In the genomic region with DNA sequence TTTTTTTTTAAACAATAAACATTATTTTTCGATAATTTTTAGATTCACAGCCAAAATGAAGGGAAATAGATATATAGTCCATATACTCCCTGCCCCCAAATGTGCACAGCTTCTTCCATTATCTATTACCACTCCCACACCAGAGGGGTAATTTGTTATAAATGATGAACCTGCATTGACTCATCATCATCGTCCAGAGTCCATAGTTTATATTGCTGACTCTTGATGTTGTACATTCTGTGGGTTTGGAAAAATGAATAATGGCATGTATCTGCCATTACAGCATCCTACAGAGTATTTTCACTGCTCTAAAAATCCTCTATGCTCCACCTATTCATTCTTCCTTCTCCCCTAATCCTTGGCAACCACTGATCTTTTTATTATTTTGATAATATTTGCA, we compare ENCODE assay signal across 19 cellular contexts.
DNase-seq lines count a peak whose midpoint lies in the region; ATAC-seq, FAIRE-seq and TF ChIP-seq lines count a peak whose summit lies in the region.
"Had no signal": no experiment of that assay in that cellular context is flagged by ENCODE, and none has a peak within 500 bp of the region (broad histone marks: within the 10 kb centered on the region; RNA-seq: fewer than 3 reads in every experiment).

No MANE protein-coding gene starts in this region.

- in situ Hi-C loops in IMR-90 (cut with MboI; ENCODE audit: low sequenced_read_pairs): no loop called here

- H3K36me3 ChIP-seq in IMR-90 (ENCODE audit: control insufficient read depth, insufficient read depth, low read length) (no peaks in the 10 kb centered on the region), astrocyte (ENCODE audit: insufficient read depth, low read length) (no peaks in the 10 kb centered on the region), mesendoderm (ENCODE audit: control insufficient read depth, insufficient read depth, low read length) (no peaks in the 10 kb centered on the region)
- H3K36me3 ChIP-seq: gastrocnemius medialis, SJCRH30 had no signal

- H3K4me1 Mint-ChIP-seq in astrocyte (ENCODE audit: low read depth, unreplicated experiment): peaks cover 42% of the 10 kb centered on the region

- H3K14ac ChIP-seq in IMR-90 (replicated peaks; ENCODE audit: low read depth, low read length): no peak overlapping the region

- H3K9me3 ChIP-seq in A549 (peaks cover 5% of the 10 kb centered on the region; the same call in 2 of the 3 replicates), IMR-90 (ENCODE audit: control insufficient read depth, insufficient read depth, low read length) (peaks cover 2% of the 10 kb centered on the region; the same call in 1 of the 2 replicates), astrocyte (ENCODE audit: insufficient read depth, low read depth, low read length) (no peaks in the 10 kb centered on the region)
- H3K9me3 ChIP-seq: gastrocnemius medialis, SJCRH30 had no signal

- H3K56ac ChIP-seq in IMR-90 (ENCODE audit: extremely low read depth, insufficient read depth, low read length) (no peak overlapping the region), mesendoderm (ENCODE audit: low read length) (no peak overlapping the region)

- intact Hi-C loops in IMR-90 (cut with micrococcal nuclease): no loop called here

- TF ChIP-seq RAD21 in A549 (conservative IDR thresholded peaks at IDR 0.05 in 1 of 2, IDR thresholded peaks at IDR 0.05 in 1 of 2): 0 out of 5 replicates have a peak, but pooled peaks of 1 of the 2 experiments have one; percentile 11
- TF ChIP-seq RAD21 in IMR-90 (IDR thresholded peaks at IDR 0.05; ENCODE audit: low read length): no peak

- H3K4me2 ChIP-seq in A549 (peak overlapping the region; percentile 69), IMR-90 (ENCODE audit: low read depth, low read length) (no peak overlapping the region), astrocyte (ENCODE audit: low read length) (peak overlapping the region; percentile 69), mesendoderm (ENCODE audit: low read length) (no peak overlapping the region)

- H2BK5ac ChIP-seq in IMR-90 (ENCODE audit: low read depth, low read length, poor library complexity, severe bottlenecking) (no peak overlapping the region), mesendoderm (ENCODE audit: low read length) (no peak overlapping the region)

- POLR2A ChIA-PET in A549 (lab: Yijun Ruan, JAX): no interaction called here
- POLR2A ChIA-PET in IMR-90 (lab: Charles Lee; ENCODE audit: unreplicated experiment): no interaction called here

- TF ChIP-seq POLR2A in A549 (IDR thresholded peaks at IDR 0.05; ENCODE audit: low read length) (no peak), IMR-90 (IDR thresholded peaks at IDR 0.05; ENCODE audit: low read depth, low read length) (no peak)

- peaks cover 4% of the 10 kb centered on the region for H4K20me1 ChIP-seq in IMR-90 (ENCODE audit: insufficient read depth, low read length)
- no peaks in the 10 kb centered on the region for H4K20me1 ChIP-seq in astrocyte (ENCODE audit: insufficient read depth, low read length)

- H3K27me3 ChIP-seq in IMR-90 (ENCODE audit: control insufficient read depth, insufficient read depth, low read length) (no peaks in the 10 kb centered on the region), astrocyte (ENCODE audit: insufficient read depth, low read length) (no peaks in the 10 kb centered on the region), foreskin keratinocyte (no peaks in the 10 kb centered on the region), mesendoderm (ENCODE audit: insufficient read depth, low read length, poor library complexity) (no peaks in the 10 kb centered on the region)
- H3K27me3 ChIP-seq: gastrocnemius medialis, SJCRH30 had no signal

- H3K9me3 Mint-ChIP-seq in astrocyte (ENCODE audit: unreplicated experiment): peaks cover 8% of the 10 kb centered on the region
- H3K9me3 Mint-ChIP-seq: activated CD4-positive, alpha-beta memory T cell treated with anti-CD3 and anti-CD28 coated beads for 36 hours; activated T-helper 1 cell treated with anti-CD3 and anti-CD28 coated beads, Interleukin-12 subunit alpha, Interleukin-12 subunit beta, Interleukin-2, Interleukin-4 antibody, amounts not matched to agents 30 ng/mL and 10 ng/mL and 1 ng/mL, durations not matched to agents 14 hours and 24 hours and 36 hours; natural killer cell treated with Interleukin-12 subunit alpha and Interleukin-12 subunit beta and Interleukin-15 and Interleukin-18, amount 100 ng/mL, for 72 hours had no signal

- no peaks in the 10 kb centered on the region for H3K27me3 Mint-ChIP-seq in astrocyte (ENCODE audit: low read depth, unreplicated experiment)

- 19% methylated on average over 2 of the region's 2 CpGs for WGBS in A549 (ENCODE audit: missing lambda C conversion rate)
- WGBS in IMR-90 (ENCODE audit: extremely low coverage in 2 of 2, insufficient read length in 1 of 2), 2 experiments: no CpG with 5 or more reads among the region's 2 CpGs
- no CpG with 5 or more reads among the region's 2 CpGs for WGBS in mesendoderm (ENCODE audit: extremely low coverage, insufficient coverage, low lambda C conversion rate)

- no peak overlapping the region for H3K4ac ChIP-seq in IMR-90 (ENCODE audit: low read depth, low read length)
- no peak overlapping the region for H3K4ac ChIP-seq in mesendoderm (ENCODE audit: low read depth, low read length)

- BruUV-seq in IMR-90 (replicated peaks; lab: Mats Ljungman, UMichigan): no TSS peak

- TF ChIP-seq EP300 in A549 (IDR thresholded peaks at IDR 0.05): no peak; a peak in 1 of 5 replicates

- FAIRE-seq in A549 (lab: Jason Lieb, UNC): no peak
- FAIRE-seq in astrocyte (lab: Jason Lieb, UNC): peak; percentile 89
- FAIRE-seq: G401.6, TTC549 had no signal

- peak overlapping the region; percentile 58 for H3K27ac Mint-ChIP-seq in astrocyte (ENCODE audit: unreplicated experiment)
- H3K27ac Mint-ChIP-seq: activated CD4-positive, alpha-beta memory T cell treated with anti-CD3 and anti-CD28 coated beads for 36 hours; activated T-helper 1 cell treated with anti-CD3 and anti-CD28 coated beads, Interleukin-12 subunit alpha, Interleukin-12 subunit beta, Interleukin-2, Interleukin-4 antibody, amounts not matched to agents 30 ng/mL and 10 ng/mL and 1 ng/mL, durations not matched to agents 14 hours and 24 hours and 36 hours; CD8-positive, alpha-beta memory T cell had no signal

- TF ChIP-seq CTCF in A549 (IDR thresholded peaks at IDR 0.05) (no peak), IMR-90 (conservative IDR thresholded peaks at IDR 0.05; ENCODE audit: low read depth, low read length) (no peak), astrocyte (IDR thresholded peaks at IDR 0.05; ENCODE audit: insufficient read depth, low read depth, low read length) (no peak), foreskin keratinocyte (conservative IDR thresholded peaks at IDR 0.05) (no peak)

- peaks cover 5% of the 10 kb centered on the region for H3K36me3 Mint-ChIP-seq in astrocyte (ENCODE audit: low read depth, unreplicated experiment)
- H3K36me3 Mint-ChIP-seq: activated CD4-positive, alpha-beta memory T cell treated with anti-CD3 and anti-CD28 coated beads for 36 hours; CD8-positive, alpha-beta memory T cell; natural killer cell treated with Interleukin-12 subunit alpha and Interleukin-12 subunit beta and Interleukin-15 and Interleukin-18, amount 100 ng/mL, for 72 hours had no signal

- no peak overlapping the region for H2BK20ac ChIP-seq in IMR-90 (ENCODE audit: low read depth, low read length)

- H3K4me1 ChIP-seq in A549 (peaks cover 55% of the 10 kb centered on the region), IMR-90 (ENCODE audit: control insufficient read depth, insufficient read depth, low read length) (peaks cover 22% of the 10 kb centered on the region), astrocyte (ENCODE audit: insufficient read depth, low read length) (peaks cover 30% of the 10 kb centered on the region), foreskin keratinocyte (peaks cover 40% of the 10 kb centered on the region), mesendoderm (ENCODE audit: control insufficient read depth, low read depth, low read length) (no peaks in the 10 kb centered on the region)

- H3K9me1 ChIP-seq in IMR-90 (ENCODE audit: insufficient read depth, low read length): peaks cover 14% of the 10 kb centered on the region

- ATAC-seq in A549: peak in 1 of 2 experiments; percentile 33; a peak in 3 of 6 replicates
- peak; percentile 31 for ATAC-seq in IMR-90 (ENCODE audit: low read depth)
- ATAC-seq in foreskin keratinocyte: peak; percentile 56
- no peak for ATAC-seq in HG02884 (IDR thresholded peaks at IDR 0.05; ENCODE audit: unreplicated experiment)
- ATAC-seq: gastrocnemius medialis; natural killer cell treated with Interleukin-12 subunit alpha and Interleukin-12 subunit beta and Interleukin-15 and Interleukin-18, amount 100 ng/mL, for 72 hours had no signal

- dilution Hi-C loops in IMR-90 (cut with HindIII; ENCODE audit: low sequenced_read_pairs, unreplicated experiment): no loop called here

- H2AK9ac ChIP-seq in IMR-90 (replicated peaks; ENCODE audit: low read depth, low read length, poor library complexity): no peak overlapping the region

- H2AK5ac ChIP-seq in IMR-90 (ENCODE audit: low read depth, low read length): no peak overlapping the region
- H2AK5ac ChIP-seq in mesendoderm (ENCODE audit: low read length): no peak overlapping the region

- no peak overlapping the region for H3K23ac ChIP-seq in IMR-90 (ENCODE audit: low read depth, low read length)
- no peak overlapping the region for H3K23ac ChIP-seq in mesendoderm (ENCODE audit: low read length)

- no peaks in the 10 kb centered on the region for H3K79me2 ChIP-seq in astrocyte (ENCODE audit: insufficient read depth, low read length)
- H3K79me2 ChIP-seq in mesendoderm (ENCODE audit: control insufficient read depth, insufficient read depth, low read length): no peaks in the 10 kb centered on the region

- H3K4me3 ChIP-seq in A549 (no peak overlapping the region), IMR-90 (ENCODE audit: insufficient read depth, low read depth, low read length) (no peak overlapping the region), astrocyte (ENCODE audit: insufficient read depth, low read depth, low read length) (no peak overlapping the region), mesendoderm (ENCODE audit: low read length) (no peak overlapping the region)
- H3K4me3 ChIP-seq: gastrocnemius medialis, lung, SJCRH30 had no signal

- CTCF ChIA-PET in A549 (lab: Yijun Ruan, JAX) (interaction anchor here (1.4 to 1.8 kb wide), 3 partner anchors 17 to 296 kb away, joined by 4 to 5 read pairs (median 4); no protein-coding TSS in a partner anchor), IMR-90 (lab: Yijun Ruan, JAX) (no interaction called here)

- no peak overlapping the region for H4K5ac ChIP-seq in IMR-90 (ENCODE audit: low read depth, low read length)
- H4K5ac ChIP-seq in mesendoderm (ENCODE audit: low read length): no peak overlapping the region

- H2BK120ac ChIP-seq in IMR-90 (ENCODE audit: low read depth, low read length) (no peak overlapping the region), mesendoderm (ENCODE audit: low read depth, low read length) (no peak overlapping the region)

- DNase-seq in A549 (ENCODE audit: low read depth in 1 of 2, low spot score in 1 of 2): peak in 1 of 2 experiments; percentile 64
- DNase-seq in IMR-90: peak; percentile 90
- peak; percentile 88 for DNase-seq in astrocyte (ENCODE audit: low read depth)
- DNase-seq in foreskin keratinocyte: peak; percentile 52 to 81
- DNase-seq in NCI-H2171 treated with DMSO at 0.1 percent for 48 hours (lab: John Stamatoyannopoulos, UW): no peak
- DNase-seq in mesendoderm: no peak
- DNase-seq in stimulated activated CD4-positive, alpha-beta T cell treated with anti-CD3 and anti-CD28 coated beads, Interleukin-4, amount 100 ng/mL, for 4 hours: no peak
- DNase-seq: activated CD4-positive, alpha-beta memory T cell treated with anti-CD3 and anti-CD28 coated beads for 36 hours; amygdala; CD8-positive, alpha-beta memory T cell; gastrocnemius medialis; NCI-H2171 had no signal

- H3K9ac ChIP-seq in IMR-90 (ENCODE audit: low read depth, low read length) (no peak overlapping the region), astrocyte (ENCODE audit: low read length) (no peak overlapping the region), mesendoderm (ENCODE audit: low read length) (no peak overlapping the region)

- H3K79me1 ChIP-seq in IMR-90 (ENCODE audit: low read depth in 1 of 2, low read length in 2 of 2) (peaks cover 15 to 40% of the 10 kb centered on the region in 2 experiments), mesendoderm (ENCODE audit: low read length) (no peaks in the 10 kb centered on the region)

- H4K8ac ChIP-seq in IMR-90 (ENCODE audit: low read depth in 2 of 2, low read length in 2 of 2): no peak overlapping the region; a peak in 1 of 4 replicates
- no peak overlapping the region for H4K8ac ChIP-seq in mesendoderm (ENCODE audit: low read depth, low read length)

- no peak overlapping the region for H2BK15ac ChIP-seq in IMR-90 (ENCODE audit: low read depth, low read length)
- H2BK15ac ChIP-seq in mesendoderm (replicated peaks; ENCODE audit: low read depth): no peak overlapping the region

- H3K4me3 Mint-ChIP-seq in astrocyte (ENCODE audit: unreplicated experiment): no peak overlapping the region
- H3K4me3 Mint-ChIP-seq: activated CD4-positive, alpha-beta memory T cell treated with anti-CD3 and anti-CD28 coated beads for 36 hours; activated T-helper 1 cell treated with anti-CD3 and anti-CD28 coated beads, Interleukin-12 subunit alpha, Interleukin-12 subunit beta, Interleukin-2, Interleukin-4 antibody, amounts not matched to agents 30 ng/mL and 10 ng/mL and 1 ng/mL, durations not matched to agents 14 hours and 24 hours and 36 hours; CD8-positive, alpha-beta memory T cell had no signal

- H2AFZ ChIP-seq in IMR-90 (replicated peaks; ENCODE audit: low read length, poor library complexity) (no peak overlapping the region), astrocyte (ENCODE audit: low read depth, low read length) (no peak overlapping the region)

- no peak overlapping the region for H4K91ac ChIP-seq in IMR-90 (ENCODE audit: insufficient read depth, low read depth, low read length)

- H3K27ac ChIP-seq in A549 (peak overlapping the region; percentile 9 to 73; a peak in 4 of 6 replicates), IMR-90 (ENCODE audit: insufficient read depth, low read length) (no peak overlapping the region), astrocyte (ENCODE audit: low read depth, low read length) (peak overlapping the region; percentile 85), foreskin keratinocyte (peak overlapping the region; percentile 69), mesendoderm (ENCODE audit: low read depth, low read length) (no peak overlapping the region)

- no peak overlapping the region for H3K18ac ChIP-seq in IMR-90 (ENCODE audit: low read depth, low read length)
- no peak overlapping the region for H3K18ac ChIP-seq in mesendoderm (ENCODE audit: low read length)

Comparison
In these comparisons a context has a peak if more than half of its experiments do, and no peak if none do; other contexts are left out.
1. DNase-seq: peak in IMR-90 (single experiment), astrocyte (single experiment) and foreskin keratinocyte (2 of 2); none in NCI-H2171 treated with DMSO at 0.1 percent for 48 hours (single experiment), mesendoderm (single experiment) and stimulated activated CD4-positive, alpha-beta T cell treated with anti-CD3 and anti-CD28 coated beads, Interleukin-4, amount 100 ng/mL, for 4 hours (0 of 2).
2. H3K27ac ChIP-seq: peak in A549 (2 of 2), astrocyte (single experiment) and foreskin keratinocyte (single experiment); none in IMR-90 (single experiment) and mesendoderm (single experiment).
3. H3K4me2 ChIP-seq: peak in A549 (single experiment) and astrocyte (single experiment); none in IMR-90 (single experiment) and mesendoderm (single experiment).